16 cellular contexts compared by ENCODE assay signal in genomic region chr11:70557742-70558485, GRCh38.
"Had no signal": no experiment of that assay in that cellular context is flagged by ENCODE, and none has a peak within 500 bp of the region (broad histone marks: within the 10 kb centered on the region; RNA-seq: fewer than 3 reads in every experiment).

No MANE protein-coding gene starts in this region.

- H3K27me3 ChIP-seq: breast epithelium, ovary had no signal

- H3K4me1 Mint-ChIP-seq: activated B cell treated with CpG ODN at 0.5 μM for 24 hours; activated CD4-positive, alpha-beta T cell treated with anti-CD3 and anti-CD28 coated beads, Interleukin-2, amount 10 ng/mL, durations not matched to agents 24 days and 14 days; memory B cell; stimulated activated memory B cell treated with anti-CD40 and anti-IgM and Interleukin-4, amounts not matched to agents 10 μg/mL and 1 μg/mL and 100 μg/mL, for 72 hours; T-helper 17 cell had no signal

- H3K36me3 Mint-ChIP-seq: activated naive CD8-positive, alpha-beta T cell; memory B cell; stimulated activated memory B cell treated with anti-CD40 and anti-IgM and Interleukin-4, amounts not matched to agents 10 μg/mL and 1 μg/mL and 100 μg/mL, for 72 hours had no signal

- ATAC-seq: left ventricle myocardium superior; stimulated activated memory B cell treated with anti-CD40 and anti-IgM and Interleukin-4, amounts not matched to agents 10 μg/mL and 1 μg/mL and 100 μg/mL, for 72 hours; T-helper 17 cell had no signal

- H3K9me3 Mint-ChIP-seq: activated B cell treated with CpG ODN at 0.5 μM for 24 hours; activated CD4-positive, alpha-beta T cell treated with anti-CD3 and anti-CD28 coated beads, Interleukin-2, amount 10 ng/mL, durations not matched to agents 24 days and 14 days; nephron had no signal

- H3K36me3 ChIP-seq: breast epithelium, ovary had no signal

- H3K4me3 ChIP-seq: breast epithelium, ovary had no signal

- H3K27me3 Mint-ChIP-seq: activated B cell treated with CpG ODN at 0.5 μM for 24 hours; activated CD4-positive, alpha-beta T cell treated with anti-CD3 and anti-CD28 coated beads, Interleukin-2, amount 10 ng/mL, durations not matched to agents 24 days and 14 days; stimulated activated memory B cell treated with anti-CD40 and anti-IgM and Interleukin-4, amounts not matched to agents 10 μg/mL and 1 μg/mL and 100 μg/mL, for 72 hours had no signal

- DNase-seq: activated B cell treated with CpG ODN at 0.5 μM for 24 hours; activated CD4-positive, alpha-beta T cell treated with anti-CD3 and anti-CD28 coated beads, Interleukin-2, amount 10 ng/mL, durations not matched to agents 24 days and 14 days; activated CD8-positive, alpha-beta memory T cell treated with anti-CD3 and anti-CD28 coated beads for 24 hours; activated gamma-delta T cell treated with Interleukin-2 at 50 U/mL for 16 hours; amniotic stem cell; hypothalamus; kidney glomerular epithelial cell; left ventricle myocardium superior; ovary; stimulated activated CD4-positive, alpha-beta T cell treated with anti-CD3 and anti-CD28 coated beads, Interleukin-2, amount 100 ng/mL, for 48 hours; T-helper 17 cell had no signal

- H3K4me1 ChIP-seq: breast epithelium had no signal

- H3K27ac ChIP-seq: breast epithelium, ovary had no signal

- H3K9me3 ChIP-seq: breast epithelium, ovary had no signal

- H3K27ac Mint-ChIP-seq: activated B cell treated with CpG ODN at 0.5 μM for 24 hours; activated CD4-positive, alpha-beta T cell treated with anti-CD3 and anti-CD28 coated beads, Interleukin-2, amount 10 ng/mL, durations not matched to agents 24 days and 14 days; activated naive CD8-positive, alpha-beta T cell; memory B cell; nephron; stimulated activated memory B cell treated with anti-CD40 and anti-IgM and Interleukin-4, amounts not matched to agents 10 μg/mL and 1 μg/mL and 100 μg/mL, for 72 hours; T-helper 17 cell had no signal

- H3K4me3 Mint-ChIP-seq: activated B cell treated with CpG ODN at 0.5 μM for 24 hours; activated CD4-positive, alpha-beta T cell treated with anti-CD3 and anti-CD28 coated beads, Interleukin-2, amount 10 ng/mL, durations not matched to agents 24 days and 14 days; activated naive CD8-positive, alpha-beta T cell; memory B cell; nephron; stimulated activated memory B cell treated with anti-CD40 and anti-IgM and Interleukin-4, amounts not matched to agents 10 μg/mL and 1 μg/mL and 100 μg/mL, for 72 hours; T-helper 17 cell had no signal
